ENCODE assay signal across 28 cellular contexts in genomic region chr14:87491816-87492215, GRCh38.
DNase-seq lines count a peak whose midpoint lies in the region; ATAC-seq and TF ChIP-seq lines count a peak whose summit lies in the region.
"Had no signal": no experiment of that assay in that cellular context is flagged by ENCODE, and none has a peak within 500 bp of the region (broad histone marks: within the 10 kb centered on the region; RNA-seq: fewer than 3 reads in every experiment).

No MANE protein-coding gene starts in this region.

- H3K4ac ChIP-seq in trophoblast cell (ENCODE audit: low read depth, low read length): no peak overlapping the region

- H4K8ac ChIP-seq in trophoblast cell (ENCODE audit: low read depth, low read length): no peak overlapping the region

- H3K9me2 ChIP-seq in GM23338 (ENCODE audit: insufficient read depth): no peaks in the 10 kb centered on the region

- H2BK120ac ChIP-seq in trophoblast cell (ENCODE audit: insufficient read depth, low read length, poor library complexity): no peak overlapping the region

- in situ Hi-C loops in KBM-7 (cut with MboI; ENCODE audit: low pct_unique_long_range_greater_than_20kb, low sequenced_read_pairs): no loop called here

- no peak overlapping the region for H3K4me3 ChIP-seq in GM23338
- H3K4me3 ChIP-seq in trophoblast cell (ENCODE audit: low read depth, low read length): no peak overlapping the region
- no peak overlapping the region for H3K4me3 ChIP-seq in ascending aorta
- H3K4me3 ChIP-seq: BLaER1, GM12878, right lobe of liver, upper lobe of right lung had no signal

- H3K27ac ChIP-seq in GM23338 (ENCODE audit: low read depth) (no peak overlapping the region), RWPE1 (no peak overlapping the region), trophoblast cell (ENCODE audit: low read depth, low read length) (peak overlapping the region; percentile 57), ascending aorta (no peak overlapping the region)
- no peak overlapping the region for H3K27ac ChIP-seq in CD4-positive, alpha-beta T cell (ENCODE audit: low read depth, low read length)
- H3K27ac ChIP-seq: BLaER1, right lobe of liver, upper lobe of right lung had no signal

- no peaks in the 10 kb centered on the region for H4K20me1 ChIP-seq in GM23338 (replicated peaks; ENCODE audit: insufficient read depth)
- H4K20me1 ChIP-seq: BLaER1 had no signal

- H3K18ac ChIP-seq in trophoblast cell (ENCODE audit: low read length): no peak overlapping the region

- no peaks in the 10 kb centered on the region for H3K79me1 ChIP-seq in trophoblast cell (ENCODE audit: low read length)

- H3K4me1 ChIP-seq in GM23338 (ENCODE audit: insufficient read depth) (0 out of 2 replicates have a peak, but pooled peaks cover 6% of the 10 kb centered on the region), trophoblast cell (ENCODE audit: control insufficient read depth in 1 of 2, insufficient read depth in 2 of 2, low read length in 2 of 2) (peaks cover 2% of the 10 kb centered on the region in 2 experiments), ascending aorta (no peaks in the 10 kb centered on the region)
- H3K4me1 ChIP-seq: BLaER1, upper lobe of right lung had no signal

- H3K4me1 Mint-ChIP-seq in GM23338 (peaks cover 17% of the 10 kb centered on the region; the same call in 2 of the 3 replicates), glutamatergic neuron (ENCODE audit: low read depth, unreplicated experiment) (peaks cover 18% of the 10 kb centered on the region)
- H3K4me1 Mint-ChIP-seq in T-helper 2 cell treated with Interferon-gamma antibody and Interleukin-4, amounts not matched to agents 5 μg/mL and 100 μg/mL, for 36 hours (ENCODE audit: low read depth): no peaks in the 10 kb centered on the region
- H3K4me1 Mint-ChIP-seq in CD4-positive, alpha-beta T cell (ENCODE audit: low read depth): no peaks in the 10 kb centered on the region
- H3K4me1 Mint-ChIP-seq: activated naive CD8-positive, alpha-beta T cell treated with anti-CD3 and anti-CD28 coated beads for 36 hours had no signal

- no peak overlapping the region for H4K91ac ChIP-seq in trophoblast cell (ENCODE audit: low read depth, low read length)

- H3K9me3 Mint-ChIP-seq in GM23338: no peaks in the 10 kb centered on the region
- no peaks in the 10 kb centered on the region for H3K9me3 Mint-ChIP-seq in glutamatergic neuron (ENCODE audit: unreplicated experiment)
- H3K9me3 Mint-ChIP-seq in T-helper 2 cell treated with Interferon-gamma antibody and Interleukin-4, amounts not matched to agents 5 μg/mL and 100 μg/mL, for 36 hours: peaks cover 19% of the 10 kb centered on the region
- peaks cover 2% of the 10 kb centered on the region for H3K9me3 Mint-ChIP-seq in CD4-positive, alpha-beta T cell

- no peak overlapping the region for H2AK5ac ChIP-seq in trophoblast cell (ENCODE audit: low read length)

- no peaks in the 10 kb centered on the region for H3K27me3 ChIP-seq in GM23338 (ENCODE audit: insufficient read depth)
- H3K27me3 ChIP-seq in trophoblast cell (ENCODE audit: insufficient read depth, low read length): no peaks in the 10 kb centered on the region
- no peaks in the 10 kb centered on the region for H3K27me3 ChIP-seq in ascending aorta
- no peaks in the 10 kb centered on the region for H3K27me3 ChIP-seq in CD4-positive, alpha-beta T cell (ENCODE audit: control insufficient read depth, insufficient read depth, low read length)
- H3K27me3 ChIP-seq: BLaER1, right lobe of liver, upper lobe of right lung had no signal

- H3K14ac ChIP-seq in trophoblast cell (ENCODE audit: low read length): no peak overlapping the region

- ATAC-seq in GM23338: no peak
- ATAC-seq in CD4-positive, alpha-beta T cell (ENCODE audit: poor library complexity): no peak
- ATAC-seq: GM12878, left colon, upper lobe of right lung had no signal

- H3K36me3 Mint-ChIP-seq in GM23338 (ENCODE audit: low read depth) (no peaks in the 10 kb centered on the region), glutamatergic neuron (ENCODE audit: unreplicated experiment) (no peaks in the 10 kb centered on the region)
- no peaks in the 10 kb centered on the region for H3K36me3 Mint-ChIP-seq in T-helper 2 cell treated with Interferon-gamma antibody and Interleukin-4, amounts not matched to agents 5 μg/mL and 100 μg/mL, for 36 hours (ENCODE audit: low read depth)
- H3K36me3 Mint-ChIP-seq in CD4-positive, alpha-beta T cell (ENCODE audit: low read depth): no peaks in the 10 kb centered on the region
- H3K36me3 Mint-ChIP-seq: activated naive CD8-positive, alpha-beta T cell treated with anti-CD3 and anti-CD28 coated beads for 36 hours had no signal

- intact Hi-C loops in ascending aorta (cut with DNase I): no loop called here
- intact Hi-C loops in CD4-positive, alpha-beta T cell (cut with DNase I, micrococcal nuclease): no loop called here

- H3K9ac ChIP-seq in trophoblast cell (ENCODE audit: low read length): no peak overlapping the region
- H3K9ac ChIP-seq: BLaER1 had no signal

- H2AFZ ChIP-seq in GM23338 (peak overlapping the region; percentile 6; the same call in 1 of the 2 replicates), trophoblast cell (ENCODE audit: insufficient read depth, low read length, poor library complexity) (no peak overlapping the region)

- H3K27me3 Mint-ChIP-seq in GM23338 (ENCODE audit: insufficient read depth, low read depth, poor library complexity) (no peaks in the 10 kb centered on the region), glutamatergic neuron (ENCODE audit: unreplicated experiment) (peaks cover 3% of the 10 kb centered on the region)
- no peaks in the 10 kb centered on the region for H3K27me3 Mint-ChIP-seq in T-helper 2 cell treated with Interferon-gamma antibody and Interleukin-4, amounts not matched to agents 5 μg/mL and 100 μg/mL, for 36 hours (ENCODE audit: low read depth)
- no peaks in the 10 kb centered on the region for H3K27me3 Mint-ChIP-seq in CD4-positive, alpha-beta T cell
- H3K27me3 Mint-ChIP-seq: activated naive CD8-positive, alpha-beta T cell treated with anti-CD3 and anti-CD28 coated beads for 36 hours had no signal

- H3F3A ChIP-seq in GM23338 (replicated peaks; ENCODE audit: low read depth): no peaks in the 10 kb centered on the region

- H2BK5ac ChIP-seq in trophoblast cell (ENCODE audit: low read depth, low read length, poor library complexity): no peak overlapping the region

- DNase-seq in GM23338 (ENCODE audit: low spot score) (peak; percentile 47), RWPE1 (ENCODE audit: low spot score) (peak; percentile 64), glutamatergic neuron (no peak), trophoblast cell (peak; percentile 3 to 94), KBM-7 (no peak), ascending aorta (ENCODE audit: low spot score in 2 of 2) (no peak)
- DNase-seq in T-helper 2 cell treated with Interferon-gamma antibody and Interleukin-4, amounts not matched to agents 5 μg/mL and 100 μg/mL, for 36 hours (ENCODE audit: low spot score): no peak
- no peak for DNase-seq in CD4-positive, alpha-beta T cell
- DNase-seq: activated CD4-positive, alpha-beta T cell treated with anti-CD3 and anti-CD28 coated beads for 4 hours; activated CD8-positive, alpha-beta memory T cell treated with anti-CD3 and anti-CD28 coated beads for 24 hours; activated effector memory CD4-positive, alpha-beta T cell treated with Interleukin-2 at 50 U/mL for 16 hours; activated naive CD8-positive, alpha-beta T cell treated with anti-CD3 and anti-CD28 coated beads for 36 hours; aorta; caudate nucleus; cortex of kidney; left colon; mesenchymal stem cell; NCI-H2029; NCI-H82; posterior cingulate gyrus; right lobe of liver; RPMI8226; stimulated activated CD4-positive, alpha-beta T cell treated with anti-CD3 and anti-CD28 coated beads, Interleukin-12 subunit alpha, Interleukin-12 subunit beta, amount 100 ng/mL, for 4 hours; stimulated activated CD4-positive, alpha-beta T cell treated with anti-CD3 and anti-CD28 coated beads, Interleukin-4, amount 100 ng/mL, for 1 hour; upper lobe of right lung had no signal

- H3K79me2 ChIP-seq in GM23338 (replicated peaks; ENCODE audit: insufficient read depth) (no peaks in the 10 kb centered on the region), trophoblast cell (ENCODE audit: control insufficient read depth, insufficient read depth, low read length, poor library complexity) (no peaks in the 10 kb centered on the region)

- H3K23ac ChIP-seq in trophoblast cell (ENCODE audit: low read length): no peak overlapping the region

- H3K27ac Mint-ChIP-seq in GM23338 (peak overlapping the region; percentile 55), glutamatergic neuron (ENCODE audit: unreplicated experiment) (peak overlapping the region; percentile 28)
- H3K27ac Mint-ChIP-seq in T-helper 2 cell treated with Interferon-gamma antibody and Interleukin-4, amounts not matched to agents 5 μg/mL and 100 μg/mL, for 36 hours: no peak overlapping the region
- H3K27ac Mint-ChIP-seq in CD4-positive, alpha-beta T cell: no peak overlapping the region
- H3K27ac Mint-ChIP-seq: activated naive CD8-positive, alpha-beta T cell treated with anti-CD3 and anti-CD28 coated beads for 36 hours had no signal

- WGBS in trophoblast cell (ENCODE audit: extremely low coverage, insufficient coverage, insufficient read length): no CpG with 5 or more reads among the region's 2 CpGs

- H3K9me3 ChIP-seq in trophoblast cell (ENCODE audit: insufficient read depth, low read depth, low read length) (no peaks in the 10 kb centered on the region), ascending aorta (no peaks in the 10 kb centered on the region)
- no peaks in the 10 kb centered on the region for H3K9me3 ChIP-seq in CD4-positive, alpha-beta T cell (ENCODE audit: control insufficient read depth, low read length)
- H3K9me3 ChIP-seq: BLaER1, Caco-2, right lobe of liver, upper lobe of right lung had no signal

- H3K4me3 Mint-ChIP-seq in GM23338 (no peak overlapping the region), glutamatergic neuron (ENCODE audit: unreplicated experiment) (peak overlapping the region; percentile 43)
- no peak overlapping the region for H3K4me3 Mint-ChIP-seq in T-helper 2 cell treated with Interferon-gamma antibody and Interleukin-4, amounts not matched to agents 5 μg/mL and 100 μg/mL, for 36 hours
- H3K4me3 Mint-ChIP-seq in CD4-positive, alpha-beta T cell: no peak overlapping the region
- H3K4me3 Mint-ChIP-seq: activated naive CD8-positive, alpha-beta T cell treated with anti-CD3 and anti-CD28 coated beads for 36 hours had no signal

- H3K36me3 ChIP-seq in GM23338 (ENCODE audit: insufficient read depth) (no peaks in the 10 kb centered on the region), trophoblast cell (ENCODE audit: control insufficient read depth in 1 of 2, insufficient read depth in 2 of 2, low read length in 2 of 2) (no peaks in the 10 kb centered on the region), ascending aorta (no peaks in the 10 kb centered on the region)
- H3K36me3 ChIP-seq: BLaER1, right lobe of liver, upper lobe of right lung had no signal

- CTCF ChIA-PET in RWPE1 (lab: Yijun Ruan, JAX): no interaction called here
- CTCF ChIA-PET in CD4-positive, alpha-beta T cell (lab: Charles Lee): no interaction called here

- no peak overlapping the region for H2BK12ac ChIP-seq in trophoblast cell (ENCODE audit: low read length)

- TF ChIP-seq CTCF in GM23338 (conservative IDR thresholded peaks at IDR 0.05; ENCODE audit: low read depth in 2 of 2) (no peak), RWPE1 (conservative IDR thresholded peaks at IDR 0.05; ENCODE audit: low read depth) (no peak), glutamatergic neuron (IDR thresholded peaks at IDR 0.05; ENCODE audit: partially characterized antibody, unreplicated experiment) (no peak), ascending aorta (IDR thresholded peaks at IDR 0.05) (no peak)
- TF ChIP-seq CTCF in CD4-positive, alpha-beta T cell (IDR thresholded peaks at IDR 0.05): no peak

- H4K12ac ChIP-seq in trophoblast cell (ENCODE audit: low read depth, low read length): no peak overlapping the region

- H3K4me2 ChIP-seq in GM23338: peak overlapping the region; percentile 36; the same call in 1 of the 2 replicates
- peak overlapping the region; percentile 53 for H3K4me2 ChIP-seq in trophoblast cell (ENCODE audit: low read length)
- H3K4me2 ChIP-seq: BLaER1 had no signal

- POLR2A ChIA-PET in RWPE1 (lab: Yijun Ruan, JAX; ENCODE audit: low non-redundant PET): no interaction called here
- POLR2A ChIA-PET in CD4-positive, alpha-beta T cell (lab: Charles Lee): no interaction called here

Comparison
In these comparisons a context has a peak if more than half of its experiments do, and no peak if none do; other contexts are left out.
1. DNase-seq: peak in GM23338 (single experiment), RWPE1 (single experiment) and trophoblast cell (2 of 2); none in glutamatergic neuron (single experiment), KBM-7 (single experiment), T-helper 2 cell treated with Interferon-gamma antibody and Interleukin-4, amounts not matched to agents 5 μg/mL and 100 μg/mL, for 36 hours (single experiment), ascending aorta (0 of 2) and CD4-positive, alpha-beta T cell (0 of 10).
2. H3K27ac Mint-ChIP-seq: peak in GM23338 (single experiment) and glutamatergic neuron (single experiment); none in T-helper 2 cell treated with Interferon-gamma antibody and Interleukin-4, amounts not matched to agents 5 μg/mL and 100 μg/mL, for 36 hours (single experiment) and CD4-positive, alpha-beta T cell (single experiment).